Comparison of ENCODE assay signal across 8 cellular contexts in genomic region chr5:179699640-179700298, GRCh38. TPM values are rescaled to one million over a fixed set of nuclear protein-coding genes. Genes with fewer than 3 reads are reported as not detected.
DNase-seq lines count a peak whose midpoint lies in the region; ATAC-seq, FAIRE-seq and TF ChIP-seq lines count a peak whose summit lies in the region.

No MANE protein-coding gene starts in this region.

- no peaks in the 10 kb centered on the region for H3K9me3 ChIP-seq in kidney (ENCODE audit: control insufficient read depth in 1 of 2, low read length in 2 of 2)

- H3K9ac ChIP-seq in kidney (ENCODE audit: low read length in 2 of 2), result peak overlapping the region; percentile 80 to 97

- H3K36me3 ChIP-seq in kidney (ENCODE audit: control insufficient read depth in 1 of 2, insufficient read depth in 2 of 2, low read length in 2 of 2), result peaks cover 0 to 2% of the 10 kb centered on the region in 2 donors

- in situ Hi-C loops in astrocyte of the cerebellum (cut with HindIII; ENCODE audit: low sequenced_read_pairs), result no loop called here

- TF ChIP-seq CTCF in astrocyte of the cerebellum (IDR thresholded peaks at IDR 0.05; ENCODE audit: low read depth, low read length, missing control alignments), result no peak
- no peak for TF ChIP-seq CTCF in kidney (IDR thresholded peaks at IDR 0.05; ENCODE audit: borderline replicate concordance, extremely low read depth, insufficient read depth)

- peak overlapping the region; percentile 89 to 97 for H3K27ac ChIP-seq in kidney (ENCODE audit: low read depth in 2 of 2, low read length in 2 of 2)

- peaks cover 2 to 10% of the 10 kb centered on the region in 2 donors for H3K4me1 ChIP-seq in kidney (ENCODE audit: control insufficient read depth in 1 of 2, insufficient read depth in 1 of 2, low read depth in 1 of 2, low read length in 2 of 2)

- ATAC-seq in GM18870 (IDR thresholded peaks at IDR 0.05; ENCODE audit: unreplicated experiment) (peak; percentile 35), GM21390 (IDR thresholded peaks at IDR 0.05; ENCODE audit: unreplicated experiment) (no peak)

- DNase-seq in AML-193 (lab: John Stamatoyannopoulos, UW) (peak; percentile 31 to 38), NOMO-1 treated with DMSO at 0.1 percent for 48 hours (lab: John Stamatoyannopoulos, UW; ENCODE audit: unreplicated experiment) (peak; percentile 47), astrocyte of the cerebellum (ENCODE audit: low read depth) (no peak), kidney (no peak), COLO829 (ENCODE audit: low spot score) (no peak)
- DNase-seq in stimulated activated CD4-positive, alpha-beta T cell treated with anti-CD3 and anti-CD28 coated beads, Interleukin-2, amount 100 ng/mL, for 24 hours, result peak; percentile 43 to 61

- no peak for FAIRE-seq in kidney (lab: Jason Lieb, UNC)

- H3K4me3 ChIP-seq in astrocyte of the cerebellum (ENCODE audit: low read depth, low read length), result peak overlapping the region; percentile 76
- H3K4me3 ChIP-seq in kidney (ENCODE audit: low read length in 2 of 2), result peak overlapping the region; percentile 82 to 89

- intact Hi-C loops in kidney (cut with DNase I), result no loop called here

RNA-seq across cellular contexts. Expression of gene CANX, which starts 1.0 kb away (rescaled TPM):
- total RNA-seq in kidney, result 824 TPM
- polyA plus RNA-seq in kidney (ENCODE audit: insufficient read depth, low read depth, low replicate concordance), result 208 TPM

RNA-seq across cellular contexts. Expression of gene CBY3, which starts 18.9 kb away (rescaled TPM):
- not detected for total RNA-seq in kidney
- not detected for polyA plus RNA-seq in kidney (ENCODE audit: insufficient read depth, low read depth, low replicate concordance)

RNA-seq across cellular contexts. Expression of gene MAML1, which starts 32.9 kb away (rescaled TPM):
- 26.8 TPM for total RNA-seq in kidney
- 5.3 TPM for polyA plus RNA-seq in kidney (ENCODE audit: insufficient read depth, low read depth, low replicate concordance)

Comparison
In these comparisons a context has a peak if more than half of its experiments do, and no peak if none do; other contexts are left out.
1. DNase-seq: peak in AML-193 (2 of 2), NOMO-1 treated with DMSO at 0.1 percent for 48 hours (single experiment) and stimulated activated CD4-positive, alpha-beta T cell treated with anti-CD3 and anti-CD28 coated beads, Interleukin-2, amount 100 ng/mL, for 24 hours (2 of 2); none in astrocyte of the cerebellum (single experiment), kidney (single experiment) and COLO829 (single experiment).